In the genomic region with DNA sequence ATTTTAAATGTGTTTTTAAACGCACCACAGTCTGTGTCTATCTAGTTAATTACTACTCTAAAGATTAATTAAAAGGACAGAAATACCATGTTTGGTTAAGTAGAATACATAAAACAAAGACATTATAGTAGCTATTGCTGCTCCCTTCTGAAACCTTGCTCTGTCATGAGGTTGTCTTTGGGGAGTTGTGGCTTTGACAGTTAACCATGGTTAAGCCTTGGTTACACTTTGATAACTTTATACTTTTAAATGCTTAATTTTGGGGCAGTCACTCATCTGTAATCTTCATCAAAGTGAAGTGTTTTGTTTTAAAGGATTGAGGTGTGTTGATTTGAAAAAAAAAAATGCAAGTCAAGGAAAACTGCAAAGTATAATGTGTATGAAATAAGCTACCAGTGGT, we compare ENCODE assay signal across 13 cellular contexts. TPM values are rescaled to one million over a fixed set of nuclear protein-coding genes. Genes with fewer than 3 reads are reported as not detected.
DNase-seq lines count a peak whose midpoint lies in the region; ATAC-seq, FAIRE-seq and TF ChIP-seq lines count a peak whose summit lies in the region.
"Had no signal": no experiment of that assay in that cellular context is flagged by ENCODE, and none has a peak within 500 bp of the region (broad histone marks: within the 10 kb centered on the region; RNA-seq: fewer than 3 reads in every experiment).

No MANE protein-coding gene starts in this region.

- CTCF ChIA-PET in Calu3 (lab: Charles Lee), result no interaction called here
- CTCF ChIA-PET in CD4-positive, alpha-beta memory T cell (lab: Charles Lee; ENCODE audit: partially characterized antibody), result no interaction called here

- 0 out of 3 replicates have a peak, but pooled peaks have one; percentile 37 for ATAC-seq in DND-41 (ENCODE audit: insufficient read depth, low read depth)
- ATAC-seq in HG02623 (IDR thresholded peaks at IDR 0.05; ENCODE audit: unreplicated experiment), result peak; percentile 51
- ATAC-seq in HG03439 (IDR thresholded peaks at IDR 0.05; ENCODE audit: unreplicated experiment), result peak; percentile 54
- ATAC-seq: activated T-cell treated with anti-CD3 and anti-CD28 coated beads, Interleukin-2, amount 50 U/mL, for 4 hours; right cardiac atrium had no signal

- H3K36me3 ChIP-seq in DND-41 (ENCODE audit: insufficient read depth, low read length), result peaks cover 49% of the 10 kb centered on the region
- H3K36me3 ChIP-seq in CD4-positive, alpha-beta memory T cell (ENCODE audit: insufficient read depth, low read length), result no peaks in the 10 kb centered on the region

- TF ChIP-seq CTCF in DND-41 (IDR thresholded peaks at IDR 0.05; ENCODE audit: borderline replicate concordance, extremely low read depth, low read length, poor library complexity, severe bottlenecking) (no peak), Calu3 (IDR thresholded peaks at IDR 0.05; ENCODE audit: unreplicated experiment) (no peak)

- no peaks in the 10 kb centered on the region for H4K20me1 ChIP-seq in DND-41 (ENCODE audit: insufficient read depth, low read length)

- H3K4me1 Mint-ChIP-seq in Calu3 (ENCODE audit: low read depth, unreplicated experiment), result no peaks in the 10 kb centered on the region
- peaks cover 8 to 11% (median 9%) of the 10 kb centered on the region in 4 donors for H3K4me1 Mint-ChIP-seq in CD4-positive, alpha-beta memory T cell

- FAIRE-seq in GM19239 (lab: Jason Lieb, UNC), result peak; percentile 89

- no peaks in the 10 kb centered on the region for H3K36me3 Mint-ChIP-seq in Calu3 (ENCODE audit: insufficient read depth, unreplicated experiment)
- H3K36me3 Mint-ChIP-seq in CD4-positive, alpha-beta memory T cell, result peaks cover 25 to 32% of the 10 kb centered on the region in 2 donors

- 0 out of 2 replicates have a peak, but pooled peaks cover 6% of the 10 kb centered on the region for H3K79me2 ChIP-seq in DND-41 (ENCODE audit: insufficient read depth, low read length)

- H2AFZ ChIP-seq in DND-41 (ENCODE audit: low read depth, low read length), result no peak overlapping the region

- no peaks in the 10 kb centered on the region for H3K27me3 Mint-ChIP-seq in Calu3 (ENCODE audit: unreplicated experiment)
- H3K27me3 Mint-ChIP-seq in CD4-positive, alpha-beta memory T cell, result no peaks in the 10 kb centered on the region
- H3K27me3 Mint-ChIP-seq: central memory CD8-positive, alpha-beta T cell had no signal

- H3K4me3 Mint-ChIP-seq in Calu3 (ENCODE audit: low read depth, unreplicated experiment), result no peak overlapping the region
- no peak overlapping the region for H3K4me3 Mint-ChIP-seq in CD4-positive, alpha-beta memory T cell
- H3K4me3 Mint-ChIP-seq: activated T-cell treated with anti-CD3 and anti-CD28 coated beads, Interleukin-2, amount 50 U/mL, for 4 hours; central memory CD8-positive, alpha-beta T cell had no signal

- H3K9me3 Mint-ChIP-seq in Calu3 (ENCODE audit: low read depth, unreplicated experiment), result no peaks in the 10 kb centered on the region
- H3K9me3 Mint-ChIP-seq in CD4-positive, alpha-beta memory T cell, result no peaks in the 10 kb centered on the region
- H3K9me3 Mint-ChIP-seq: activated T-cell treated with anti-CD3 and anti-CD28 coated beads, Interleukin-2, amount 50 U/mL, for 4 hours; central memory CD8-positive, alpha-beta T cell had no signal

- H3K27ac Mint-ChIP-seq in Calu3 (ENCODE audit: unreplicated experiment), result no peak overlapping the region
- H3K27ac Mint-ChIP-seq in CD4-positive, alpha-beta memory T cell, result no peak overlapping the region

- H3K9ac ChIP-seq in DND-41 (ENCODE audit: low read depth, low read length), result no peak overlapping the region

- intact Hi-C loops in Calu3 (cut with micrococcal nuclease; ENCODE audit: unreplicated experiment), result no loop called here
- intact Hi-C loops in CD4-positive, alpha-beta memory T cell (cut with micrococcal nuclease), result no loop called here

- no peaks in the 10 kb centered on the region for H3K27me3 ChIP-seq in DND-41 (ENCODE audit: insufficient read depth, low read length, poor library complexity)
- H3K27me3 ChIP-seq in CD4-positive, alpha-beta memory T cell (ENCODE audit: insufficient read depth, low read length), result no peaks in the 10 kb centered on the region
- H3K27me3 ChIP-seq: tibial nerve had no signal

- H3K4me1 ChIP-seq in DND-41 (ENCODE audit: insufficient read depth, low read length), result peaks cover 12% of the 10 kb centered on the region
- peaks cover 13% of the 10 kb centered on the region for H3K4me1 ChIP-seq in CD4-positive, alpha-beta memory T cell (ENCODE audit: insufficient read depth, low read length)
- H3K4me1 ChIP-seq: tibial nerve had no signal

- BruUV-seq in Calu3 (replicated peaks; lab: Mats Ljungman, UMichigan), result no TSS peak

- no peak overlapping the region for H3K4me2 ChIP-seq in DND-41 (ENCODE audit: insufficient read depth, low read length)

- H3K4me3 ChIP-seq in DND-41 (ENCODE audit: low read depth in 1 of 2, low read length in 2 of 2), result no peak overlapping the region
- no peak overlapping the region for H3K4me3 ChIP-seq in CD4-positive, alpha-beta memory T cell (ENCODE audit: low read length in 2 of 2)
- H3K4me3 ChIP-seq: tibial nerve had no signal

- H3K27ac ChIP-seq in DND-41 (ENCODE audit: low read length), result no peak overlapping the region
- H3K27ac ChIP-seq in CD4-positive, alpha-beta memory T cell (ENCODE audit: low read depth, low read length), result no peak overlapping the region
- H3K27ac ChIP-seq: tibial nerve had no signal

- no peaks in the 10 kb centered on the region for H3K9me3 ChIP-seq in DND-41 (ENCODE audit: insufficient read depth, low read length, severe bottlenecking)
- H3K9me3 ChIP-seq in CD4-positive, alpha-beta memory T cell (ENCODE audit: control insufficient read depth in 1 of 2, low read length in 2 of 2), result no peaks in the 10 kb centered on the region
- H3K9me3 ChIP-seq: tibial nerve had no signal

- POLR2A ChIA-PET in CD4-positive, alpha-beta memory T cell (lab: Charles Lee; ENCODE audit: partially characterized antibody), result no interaction called here

- DNase-seq in DND-41 (no peak), GM19239 (ENCODE audit: insufficient read length, low spot score) (no peak), NCI-H526 treated with DMSO at 0.1 percent for 48 hours (lab: John Stamatoyannopoulos, UW) (no peak), Calu3 (no peak), putamen (ENCODE audit: low spot score) (no peak)
- DNase-seq in CD4-positive, alpha-beta memory T cell, result no peak
- DNase-seq: activated T-cell treated with anti-CD3 and anti-CD28 coated beads, Interleukin-2, amount 50 U/mL, for 4 hours; NCI-H146; right cardiac atrium had no signal

RNA-seq across cellular contexts. Expression of gene TBR1, which starts 29.9 kb away (rescaled TPM):
- 0.07 and 0.34 TPM in 2 replicates for total RNA-seq in Calu3 (2022)
- not detected for total RNA-seq in CD4-positive, alpha-beta memory T cell
- polyA plus RNA-seq in CD4-positive, alpha-beta memory T cell, result not detected
- total RNA-seq: activated T-cell treated with anti-CD3 and anti-CD28 coated beads, Interleukin-2, amount 50 U/mL, for 4 hours; right cardiac atrium; tibial nerve had no signal
